Comparison of ENCODE assay signal across 24 cellular contexts in the genomic region with DNA sequence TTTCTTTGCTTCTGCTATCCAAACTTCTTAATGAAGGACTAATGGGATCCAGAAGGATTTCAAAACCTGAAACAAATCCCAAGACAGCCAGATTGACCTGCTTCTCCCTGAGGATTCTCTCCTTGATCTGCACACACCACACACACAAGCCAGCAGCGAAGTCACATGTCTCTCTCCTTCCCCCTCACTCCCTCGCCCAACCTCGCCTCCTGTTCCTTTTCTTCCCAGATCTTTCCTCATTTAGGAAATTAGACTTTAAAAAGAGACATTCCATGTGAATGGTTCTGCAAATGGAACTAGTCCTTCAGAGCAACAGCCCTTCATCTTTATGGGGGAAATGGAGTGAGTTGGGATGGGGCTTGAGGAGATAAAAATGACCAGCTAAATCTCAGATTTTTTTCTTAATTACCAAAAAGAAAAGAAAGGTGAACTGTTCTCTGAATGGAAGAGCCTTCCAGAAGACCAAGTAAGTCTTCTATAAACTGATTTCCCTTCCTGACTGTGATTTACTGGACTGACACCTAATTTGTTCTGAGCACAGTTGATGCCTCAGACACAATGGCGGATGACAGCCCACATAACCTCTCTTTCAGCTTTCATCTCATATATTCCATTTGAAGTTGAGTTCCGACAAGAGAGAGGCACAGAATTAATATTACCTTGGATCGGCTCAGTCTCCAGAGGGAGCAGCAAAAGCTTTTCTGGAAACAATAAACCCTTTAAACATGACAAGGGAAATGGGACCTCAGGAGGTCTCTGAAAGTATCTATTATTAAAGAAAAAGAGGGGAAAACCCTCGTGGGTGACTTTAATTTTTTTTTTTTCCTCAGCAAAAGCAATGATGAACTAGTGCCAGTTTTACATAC.
DNase-seq lines count a peak whose midpoint lies in the region; ATAC-seq, FAIRE-seq and TF ChIP-seq lines count a peak whose summit lies in the region.
"Had no signal": no experiment of that assay in that cellular context is flagged by ENCODE, and none has a peak within 500 bp of the region (broad histone marks: within the 10 kb centered on the region; RNA-seq: fewer than 3 reads in every experiment).

No MANE protein-coding gene starts in this region.

- H4K8ac ChIP-seq in H9 (replicated peaks; ENCODE audit: insufficient read length, low read depth, low read length), result no peak overlapping the region

- H3T11ph ChIP-seq in H9 (ENCODE audit: low read length), result no peak overlapping the region

- no peaks in the 10 kb centered on the region for H3K27me3 ChIP-seq in H9 (ENCODE audit: insufficient read depth, low read length)
- H3K27me3 ChIP-seq in neural cell (ENCODE audit: insufficient read depth, low read depth, low read length), result no peaks in the 10 kb centered on the region
- H3K27me3 ChIP-seq: BLaER1, Peyer's patch had no signal

- no peaks in the 10 kb centered on the region; a peak in 1 of 7 replicates for H3K36me3 Mint-ChIP-seq in H9 (ENCODE audit: insufficient read depth in 1 of 3, low read depth in 3 of 3)
- H3K36me3 Mint-ChIP-seq: CD4-positive, CD25-positive, alpha-beta regulatory T cell had no signal

- H3K56ac ChIP-seq in H9 (ENCODE audit: insufficient read length, low read depth, low read length), result no peak overlapping the region

- WGBS in H9 (ENCODE audit: extremely low coverage, insufficient read length, low lambda C conversion rate), result no CpG with 5 or more reads among the region's 7 CpGs

- no peaks in the 10 kb centered on the region for H3K79me2 ChIP-seq in H9 (ENCODE audit: insufficient read depth, low read length)
- no peaks in the 10 kb centered on the region for H3K79me2 ChIP-seq in neural cell (replicated peaks; ENCODE audit: insufficient read depth, low read length)

- H3K27me3 Mint-ChIP-seq in H9 (ENCODE audit: low read depth), result no peaks in the 10 kb centered on the region
- H3K27me3 Mint-ChIP-seq: CD4-positive, CD25-positive, alpha-beta regulatory T cell had no signal

- ATAC-seq in GM18505 (IDR thresholded peaks at IDR 0.05; ENCODE audit: unreplicated experiment), result no peak
- ATAC-seq in mucosa of descending colon, result no peak
- ATAC-seq: HepG2 had no signal

- H3F3A ChIP-seq in neural cell (ENCODE audit: insufficient read depth, low read length, poor library complexity, severe bottlenecking), result no peaks in the 10 kb centered on the region

- H3K23me2 ChIP-seq in H9 (ENCODE audit: insufficient read length, low read depth, low read length, poor library complexity, severe bottlenecking), result no peaks in the 10 kb centered on the region

- H2BK120ac ChIP-seq in H9 (ENCODE audit: low read depth, low read length, poor library complexity, severe bottlenecking), result no peak overlapping the region

- no peak overlapping the region for H2BK20ac ChIP-seq in H9 (ENCODE audit: low read depth, low read length, poor library complexity, severe bottlenecking)

- no peak overlapping the region for H3K18ac ChIP-seq in H9 (ENCODE audit: insufficient read length, low read depth, low read length)

- H3K9me3 ChIP-seq in H9 (ENCODE audit: control insufficient read depth, low read depth, low read length), result no peaks in the 10 kb centered on the region
- H3K9me3 ChIP-seq in neural cell (ENCODE audit: low read length), result no peaks in the 10 kb centered on the region
- H3K9me3 ChIP-seq in mucosa of descending colon, result no peaks in the 10 kb centered on the region
- H3K9me3 ChIP-seq: BLaER1, Peyer's patch, SK-N-SH had no signal

- H3K4me3 ChIP-seq in neural cell (ENCODE audit: low read length), result peak overlapping the region; percentile 44
- no peak overlapping the region for H3K4me3 ChIP-seq in mucosa of descending colon
- H3K4me3 ChIP-seq: BLaER1, Peyer's patch had no signal

- DNase-seq in H9, result no peak
- DNase-seq in NCI-H2227 (lab: John Stamatoyannopoulos, UW; ENCODE audit: unreplicated experiment), result peak; percentile 6
- peak; percentile 38 for DNase-seq in iPS DF 19.7 (ENCODE audit: low read depth, low spot score)
- no peak for DNase-seq in NCI-H748 treated with DMSO at 0.1 percent for 48 hours (lab: John Stamatoyannopoulos, UW)
- no peak for DNase-seq in GM12892 (ENCODE audit: insufficient read length)
- DNase-seq in mucosa of descending colon, result no peak
- DNase-seq: CD4-positive, CD25-positive, alpha-beta regulatory T cell; DMS153; Karpas-422; NCI-H1092; NCI-H1417 treated with DMSO at 0.1 percent for 48 hours; NCI-H187; NCI-H2171 treated with DMSO at 0.1 percent for 48 hours; NCI-H446; NCI-H524 treated with DMSO at 0.1 percent for 48 hours; OCI-M1; Peyer's patch; SK-N-SH; SW 1271 had no signal

- peaks cover 4% of the 10 kb centered on the region; the same call in 1 of the 2 replicates for H3K4me1 ChIP-seq in H9 (ENCODE audit: insufficient read depth, low read length)
- H3K4me1 ChIP-seq in mucosa of descending colon (ENCODE audit: low read depth), result no peaks in the 10 kb centered on the region
- H3K4me1 ChIP-seq: BLaER1, Peyer's patch had no signal

- H2AFZ ChIP-seq in H9 (ENCODE audit: low read length) (no peak overlapping the region), neural cell (ENCODE audit: low read depth, low read length) (no peak overlapping the region)

- no peak overlapping the region; a peak in 1 of 5 replicates for H3K4me3 Mint-ChIP-seq in H9
- H3K4me3 Mint-ChIP-seq: CD4-positive, CD25-positive, alpha-beta regulatory T cell had no signal

- H3K9ac ChIP-seq in H9 (ENCODE audit: extremely low read depth, insufficient read length, low read length), result no peak overlapping the region
- H3K9ac ChIP-seq in neural cell (ENCODE audit: low read length), result peak overlapping the region; percentile 50
- H3K9ac ChIP-seq: BLaER1, SK-N-SH had no signal

- H4K20me1 ChIP-seq in H9 (ENCODE audit: control insufficient read depth, insufficient read depth, insufficient read length), result no peaks in the 10 kb centered on the region
- no peaks in the 10 kb centered on the region for H4K20me1 ChIP-seq in neural cell (ENCODE audit: insufficient read depth)
- H4K20me1 ChIP-seq: BLaER1 had no signal

- H3K4me2 ChIP-seq in H9 (ENCODE audit: insufficient read depth, insufficient read length, low read length) (peak overlapping the region; percentile 44), neural cell (ENCODE audit: low read length) (peak overlapping the region; percentile 56)
- H3K4me2 ChIP-seq: BLaER1, SK-N-SH had no signal

- no peaks in the 10 kb centered on the region for H3K9me3 Mint-ChIP-seq in H9

- H3K27ac Mint-ChIP-seq in H9, result peak overlapping the region; percentile 70 to 90 (median 74)
- H3K27ac Mint-ChIP-seq: CD4-positive, CD25-positive, alpha-beta regulatory T cell had no signal

- no peak overlapping the region for H2AK5ac ChIP-seq in H9 (ENCODE audit: insufficient read length, low read length)

- no peak overlapping the region for H3K14ac ChIP-seq in H9 (ENCODE audit: insufficient read depth, low read length)

- no peak overlapping the region for H3K4ac ChIP-seq in H9 (ENCODE audit: low read depth, low read length)

- no peak overlapping the region for H4K5ac ChIP-seq in H9 (ENCODE audit: insufficient read length, low read depth, low read length)

- H2BK15ac ChIP-seq in H9 (ENCODE audit: low read depth, low read length), result no peak overlapping the region

- TF ChIP-seq RAD21 in neural cell (conservative IDR thresholded peaks at IDR 0.05), result peak; percentile 46

- no peak overlapping the region for H2BK5ac ChIP-seq in H9 (ENCODE audit: insufficient read length, low read length)

- H3K4me1 Mint-ChIP-seq in H9, result peaks cover 14 to 18% of the 10 kb centered on the region in 2 experiments
- H3K4me1 Mint-ChIP-seq: CD4-positive, CD25-positive, alpha-beta regulatory T cell had no signal

- H2BK12ac ChIP-seq in H9 (ENCODE audit: insufficient read length, low read depth, low read length), result no peak overlapping the region

- H3K79me1 ChIP-seq in H9 (ENCODE audit: insufficient read depth, low read depth, low read length, poor library complexity, severe bottlenecking), result no peaks in the 10 kb centered on the region

- H3K36me3 ChIP-seq in neural cell (ENCODE audit: insufficient read depth, low read length), result no peaks in the 10 kb centered on the region
- no peaks in the 10 kb centered on the region for H3K36me3 ChIP-seq in mucosa of descending colon (ENCODE audit: low read depth)
- H3K36me3 ChIP-seq: BLaER1, Peyer's patch had no signal

- no peak for TF ChIP-seq POLR2A in GM12892 (IDR thresholded peaks at IDR 0.05; ENCODE audit: low read depth, low read length)
- no peak for TF ChIP-seq POLR2A in GM18505 (IDR thresholded peaks at IDR 0.05; ENCODE audit: borderline replicate concordance, extremely low read depth, insufficient read depth, insufficient read length)

- FAIRE-seq in GM12892 (lab: Jason Lieb, UNC), result no peak
- FAIRE-seq: A204.1, HepG2 had no signal

- no peaks in the 10 kb centered on the region for H3K9me2 ChIP-seq in neural cell (ENCODE audit: insufficient read depth, low read length)

- no peak overlapping the region for H3K23ac ChIP-seq in H9 (ENCODE audit: insufficient read length, low read depth, low read length)

- peak; percentile 97 for TF ChIP-seq EP300 in neural cell (conservative IDR thresholded peaks at IDR 0.05; ENCODE audit: poor library complexity, severe bottlenecking)

- TF ChIP-seq CTCF in H9 (conservative IDR thresholded peaks at IDR 0.05), result no peak
- peak; percentile 20 for TF ChIP-seq CTCF in neural cell (IDR thresholded peaks at IDR 0.05; ENCODE audit: poor library complexity, severe bottlenecking)
- no peak for TF ChIP-seq CTCF in mucosa of descending colon (IDR thresholded peaks at IDR 0.05)

- H3K27ac ChIP-seq in H9 (ENCODE audit: insufficient read length, low read depth, low read length), result no peak overlapping the region
- H3K27ac ChIP-seq in neural cell (ENCODE audit: low read length), result peak overlapping the region; percentile 92
- H3K27ac ChIP-seq: BLaER1, Peyer's patch had no signal

- H4K91ac ChIP-seq in H9 (ENCODE audit: insufficient read length, low read depth, low read length), result no peak overlapping the region

- intact Hi-C loops in mucosa of descending colon (cut with DNase I, micrococcal nuclease), result no loop called here

Comparison
In these comparisons a context has a peak if more than half of its experiments do, and no peak if none do; other contexts are left out.
1. DNase-seq: peak in NCI-H2227 (single experiment) and iPS DF 19.7 (single experiment); none in H9 (single experiment), NCI-H748 treated with DMSO at 0.1 percent for 48 hours (single experiment), GM12892 (single experiment) and mucosa of descending colon (0 of 3).